In genomic region chr6:15303920-15304291, GRCh38 we compare ENCODE assay signal across 26 cellular contexts. TPM values are rescaled to one million over a fixed set of nuclear protein-coding genes. Genes with fewer than 3 reads are reported as not detected.
DNase-seq lines count a peak whose midpoint lies in the region; ATAC-seq, FAIRE-seq and TF ChIP-seq lines count a peak whose summit lies in the region.
"Had no signal": no experiment of that assay in that cellular context is flagged by ENCODE, and none has a peak within 500 bp of the region (broad histone marks: within the 10 kb centered on the region; RNA-seq: fewer than 3 reads in every experiment).

No MANE protein-coding gene starts in this region.

- 93% methylated on average over 6 of the region's 6 CpGs for WGBS in GM12878 (ENCODE audit: insufficient coverage, insufficient replicate concordance, low lambda C conversion rate, missing lambda C conversion rate)
- WGBS in mesodermal cell (ENCODE audit: insufficient coverage in 2 of 2), 2 experiments = 72 to 83% methylated on average over 2 of the region's 6 CpGs

- H3K4me3 ChIP-seq in BLaER1 (no peak overlapping the region), GM12878 (no peak overlapping the region), mesodermal cell (ENCODE audit: extremely low read depth, insufficient read depth, low read length, poor library complexity, severe bottlenecking) (no peak overlapping the region)
- H3K4me3 ChIP-seq: ascending aorta, coronary artery, skin epidermis, transverse colon had no signal

- peak; percentile 64 for FAIRE-seq in GM19239 (lab: Jason Lieb, UNC)
- FAIRE-seq in GM12878 (lab: Jason Lieb, UNC) = no peak

- POLR2A ChIA-PET in GM12878 (lab: Charles Lee) = interaction anchor here (0.5 to 2.1 kb wide), 10 partner anchors 9 to 569 kb away, joined by 3 to 9 read pairs (median 4); no protein-coding TSS in a partner anchor

- RAD21 ChIA-PET in GM12878 (lab: Charles Lee; ENCODE audit: unreplicated experiment) = interaction anchor here (1.0 to 5.5 kb wide), 10 partner anchors 15 to 86 kb away, joined by 3 to 59 read pairs (median 7); no protein-coding TSS in a partner anchor

- in situ Hi-C loops in GM12878 (cut with MboI) = no loop called here

- no peak for TF ChIP-seq CTCF in GM12878 (IDR thresholded peaks at IDR 0.05 in 2 of 3, conservative IDR thresholded peaks at IDR 0.05 in 1 of 3; ENCODE audit: control insufficient read depth in 2 of 3, extremely low read depth in 1 of 3, insufficient read depth in 1 of 3, low read depth in 3 of 3, low read length in 3 of 3)

- peaks cover 96% of the 10 kb centered on the region for H3K79me2 ChIP-seq in GM12878 (ENCODE audit: control insufficient read depth, insufficient read depth, low read length)

- no peak for ATAC-seq in GM12878
- no peak for ATAC-seq in Right ventricle myocardium superior (ENCODE audit: poor library complexity)
- ATAC-seq in HG03520 (IDR thresholded peaks at IDR 0.05; ENCODE audit: unreplicated experiment) = no peak
- ATAC-seq: activated naive CD4-positive, alpha-beta T cell treated with anti-CD3 and anti-CD28 coated beads, Interleukin-2, amount 50 U/mL, for 72 hours; activated T-helper 17 cell treated with anti-CD3 and anti-CD28 coated beads, Interleukin-2, amount 50 U/mL, for 72 hours; foreskin keratinocyte had no signal

- no peak for TF ChIP-seq RAD21 in GM12878 (IDR thresholded peaks at IDR 0.05; ENCODE audit: insufficient read depth, low read depth, low read length)

- no peak overlapping the region for H3K27ac ChIP-seq in BLaER1
- 0 out of 2 replicates have a peak overlapping the region, but pooled peaks have one; percentile 15 for H3K27ac ChIP-seq in GM12878 (ENCODE audit: control insufficient read depth, insufficient read depth)
- peak overlapping the region; percentile 53 for H3K27ac ChIP-seq in mesodermal cell (ENCODE audit: low read depth, low read length, severe bottlenecking)
- H3K27ac ChIP-seq: ascending aorta, coronary artery, foreskin keratinocyte, HL-60, skin epidermis, transverse colon had no signal

- no peaks in the 10 kb centered on the region for H3K9me3 ChIP-seq in BLaER1
- H3K9me3 ChIP-seq in GM12878 (replicated peaks; ENCODE audit: control insufficient read depth, insufficient read depth, low read length) = no peaks in the 10 kb centered on the region
- no peaks in the 10 kb centered on the region for H3K9me3 ChIP-seq in mesodermal cell (ENCODE audit: control insufficient read depth, low read length)
- H3K9me3 ChIP-seq: ascending aorta, BE2C, transverse colon had no signal

- H2AFZ ChIP-seq in GM12878 (ENCODE audit: control insufficient read depth, low read depth, low read length) = no peak overlapping the region

- CTCF ChIA-PET in GM12878 (lab: Yijun Ruan, JAX) = interaction anchor here (0.6 to 2.9 kb wide), 7 partner anchors 15 to 930 kb away, joined by 3 to 15 read pairs (median 4); no protein-coding TSS in a partner anchor

- no peak overlapping the region for H3K9ac ChIP-seq in BLaER1
- no peak overlapping the region for H3K9ac ChIP-seq in GM12878 (ENCODE audit: control insufficient read depth, insufficient read depth, low read length)

- TF ChIP-seq EP300 in GM12878 (IDR thresholded peaks at IDR 0.05; ENCODE audit: borderline replicate concordance in 1 of 2, control insufficient read depth in 1 of 2, low read depth in 2 of 2, low read length in 2 of 2) = no peak

- H3K36me3 ChIP-seq in BLaER1 (peaks cover 13% of the 10 kb centered on the region), GM12878 (ENCODE audit: control insufficient read depth in 2 of 2, insufficient read depth in 2 of 2, low read length in 1 of 2) (no peaks in the 10 kb centered on the region; a peak in 1 of 4 replicates), mesodermal cell (ENCODE audit: control insufficient read depth, insufficient read depth, low read length) (no peaks in the 10 kb centered on the region)
- H3K36me3 ChIP-seq: ascending aorta, BE2C, transverse colon had no signal

- SMC1A ChIA-PET in GM12878 (lab: Charles Lee; ENCODE audit: uncharacterized antibody, unreplicated experiment) = interaction anchor here (0.6 to 20.9 kb wide), 10 partner anchors 10 to 150 kb away, joined by 3 to 301 read pairs (median 10); no protein-coding TSS in a partner anchor

- H3K4me1 ChIP-seq in BLaER1 = peaks cover 98% of the 10 kb centered on the region
- peaks cover 74% of the 10 kb centered on the region for H3K4me1 ChIP-seq in GM12878 (ENCODE audit: control insufficient read depth, insufficient read depth, low read length)
- H3K4me1 ChIP-seq in mesodermal cell (ENCODE audit: control insufficient read depth, insufficient read depth, low read length, poor library complexity, severe bottlenecking) = peaks cover 67% of the 10 kb centered on the region

- H3K27me3 ChIP-seq in BLaER1 (no peaks in the 10 kb centered on the region), GM12878 (replicated peaks in 1 of 2; ENCODE audit: control insufficient read depth in 2 of 2, insufficient read depth in 2 of 2, low read length in 1 of 2) (no peaks in the 10 kb centered on the region)
- H3K27me3 ChIP-seq: ascending aorta, BE2C, foreskin keratinocyte, transverse colon had no signal

- no peak for DNase-seq in GM19239 (ENCODE audit: insufficient read length, low spot score)
- no peak for DNase-seq in GM12878 (ENCODE audit: low read depth, low spot score)
- no peak for DNase-seq in nucleus accumbens (lab: John Stamatoyannopoulos, UW)
- DNase-seq in Right ventricle myocardium superior = no peak
- DNase-seq in GF-D8 (lab: John Stamatoyannopoulos, UW) = no peak
- DNase-seq: ACHN; activated B cell treated with CpG ODN at 0.5 μM for 24 hours; activated CD8-positive, alpha-beta memory T cell treated with anti-CD3 and anti-CD28 coated beads, Interleukin-2, amount 50 U/mL, for 4 hours; foreskin keratinocyte; Kasumi-1; left cardiac atrium; mesenchymal stem cell; MV-4-11; SHP77; stimulated activated CD8-positive, alpha-beta memory T cell treated with anti-CD3 and anti-CD28 coated beads, Interleukin-4, amount 100 ng/mL, for 48 hours; transverse colon had no signal

- H3K4me2 ChIP-seq in BLaER1 (peak overlapping the region; percentile 29; the same call in 1 of the 2 replicates), GM12878 (ENCODE audit: control insufficient read depth, insufficient read depth) (peak overlapping the region; percentile 7; the same call in 1 of the 2 replicates)

- intact Hi-C loops in GM12878 (cut with micrococcal nuclease; ENCODE audit: unreplicated experiment) = loop anchor here (2.0 to 5.0 kb wide), 2 partner anchors 21 to 37 kb away; no protein-coding TSS in a partner anchor
- intact Hi-C loops in Right ventricle myocardium superior (cut with DNase I) = no loop called here

- H4K20me1 ChIP-seq in BLaER1 (peaks cover 100% of the 10 kb centered on the region), GM12878 (ENCODE audit: control insufficient read depth, insufficient read depth) (no peaks in the 10 kb centered on the region)

- TF ChIP-seq POLR2A in GM12878 (IDR thresholded peaks at IDR 0.05; ENCODE audit: low read depth, low read length) = no peak

- no TSS peak for BruUV-seq in GM12878 (replicated peaks; lab: Mats Ljungman, UMichigan)

TF ChIP-seq in GM12878, 131 proteins besides CTCF, POLR2A, EP300 and RAD21:
- no peak for TF ChIP-seq CBX5 (IDR thresholded peaks at IDR 0.05; ENCODE audit: low read depth)
- TF ChIP-seq SRF (IDR thresholded peaks at IDR 0.05; ENCODE audit: low read depth in 2 of 2, low read length in 2 of 2) = no peak
- no peak for TF ChIP-seq MEF2A (IDR thresholded peaks at IDR 0.05; ENCODE audit: insufficient read depth, low read depth, low read length)
- no peak for TF ChIP-seq TCF12 (IDR thresholded peaks at IDR 0.05; ENCODE audit: low read depth, low read length)
- no peak for TF ChIP-seq KLF5 (IDR thresholded peaks at IDR 0.05; ENCODE audit: partially characterized antibody)
TF ChIP-seq in GM12878: peak in this region for 0.

RNA-seq across cellular contexts. Expression of gene JARID2, which starts 58.0 kb away (rescaled TPM):
- 86.6 and 96.7 TPM in 2 replicates for total RNA-seq in GM12878 (2013; cell fraction: nucleolus; rRNA removed)
- total RNA-seq in GM12878 (2014; rRNA removed) (11.2 and 11.8 TPM in 2 replicates), GM12878 (2014; rRNA removed; fragmentation: Illumina TruSeq; extraction: Trizol) (12.4 and 13.4 TPM in 2 replicates), GM12878 (2021) (19.7 and 21.1 TPM in 2 replicates), Right ventricle myocardium superior (8.1 TPM)
- polyA plus RNA-seq in GM12878 (2011; ENCODE audit: low read depth) = 5.4 TPM
- polyA plus RNA-seq in GM12878 (2011; rRNA removed) (17.9 and 21.6 TPM in 2 replicates), GM12878 (2014; fragmentation: Illumina TruSeq; extraction: Trizol) (13.7 and 14.6 TPM in 2 replicates), GM12878 (2014; fragmentation: Nextera tagmentation; extraction: Ambion mirVana) (1 to 10 TPM; 4.2 to 5.2 TPM), GM12878 (2014; rRNA removed) (12.2 and 12.7 TPM in 2 replicates), GM12878 (2016; fragmentation: Nextera tagmentation; extraction: Ambion mirVana) (1 to 10 TPM; 5.9 to 7.4 TPM)
- polyA plus RNA-seq in GM12878 (2011; cell fraction: cytosol; rRNA removed) = 20.8 and 21.1 TPM in 2 replicates
- polyA plus RNA-seq in GM12878 (2011; cell fraction: nucleus; rRNA removed) = 42.4 and 49.0 TPM in 2 replicates
- polyA plus RNA-seq in GM12878 (2012) = 11.3 and 12.0 TPM in 2 replicates
- polyA minus RNA-seq in GM12878 (2011; rRNA and poly(A)+ RNA removed) = 33.6 and 37.9 TPM in 2 replicates
- 12.0 and 16.0 TPM in 2 replicates for polyA minus RNA-seq in GM12878 (2011; cell fraction: cytosol; rRNA and poly(A)+ RNA removed)
- 29.5 and 42.3 TPM in 2 replicates for polyA minus RNA-seq in GM12878 (2011; cell fraction: nucleus; rRNA and poly(A)+ RNA removed)
- polyA plus RNA-seq in mesodermal cell (2013, experiment 1 of 2) = 32.9 TPM
- polyA plus RNA-seq in mesodermal cell (2013, experiment 2 of 2) = 28.8 TPM
